19 cellular contexts compared by ENCODE assay signal in genomic region chr11:130282111-130282510, GRCh38.
"Had no signal": no experiment of that assay in that cellular context is flagged by ENCODE, and none has a peak within 500 bp of the region (broad histone marks: within the 10 kb centered on the region; RNA-seq: fewer than 3 reads in every experiment).

No MANE protein-coding gene starts in this region.

- H3K4me1 Mint-ChIP-seq: mesothelial cell of epicardium had no signal

- H3K27ac ChIP-seq: coronary artery, esophagus muscularis mucosa, foreskin keratinocyte, gastroesophageal sphincter, heart right ventricle, left lung, lower lobe of right lung had no signal

- H3K27me3 ChIP-seq: dorsolateral prefrontal cortex, esophagus muscularis mucosa, foreskin keratinocyte, gastroesophageal sphincter, heart right ventricle, left lung had no signal

- ATAC-seq: foreskin keratinocyte, gastroesophageal sphincter, heart right ventricle, left cardiac atrium, left lung, left ventricle myocardium superior, lower lobe of right lung, mucosa of descending colon had no signal

- DNase-seq: dermis blood vessel endothelial cell; dorsolateral prefrontal cortex; effector CD4-positive, alpha-beta T cell; effector memory CD4-positive, alpha-beta T cell; foreskin keratinocyte; glutamatergic neuron; head of caudate nucleus; heart right ventricle; hippocampal formation; left cardiac atrium; left lung; left ventricle myocardium superior; lower lobe of right lung; mesenchymal stem cell; mucosa of descending colon had no signal

- H3K4me3 ChIP-seq: coronary artery, dorsolateral prefrontal cortex, esophagus muscularis mucosa, gastroesophageal sphincter, heart right ventricle, left lung, lower lobe of right lung, mucosa of descending colon had no signal

- H3K36me3 ChIP-seq: esophagus muscularis mucosa, gastroesophageal sphincter, left lung, lower lobe of right lung had no signal

- H3K27ac Mint-ChIP-seq: mesothelial cell of epicardium had no signal

- H3K4me1 ChIP-seq: esophagus muscularis mucosa, foreskin keratinocyte, gastroesophageal sphincter, lower lobe of right lung had no signal

- H3K4me3 Mint-ChIP-seq: mesothelial cell of epicardium had no signal
